13 cellular contexts compared by ENCODE assay signal in genomic region chr11:79174045-79175008, GRCh38.
DNase-seq lines count a peak whose midpoint lies in the region; ATAC-seq and TF ChIP-seq lines count a peak whose summit lies in the region.
"Had no signal": no experiment of that assay in that cellular context is flagged by ENCODE, and none has a peak within 500 bp of the region (broad histone marks: within the 10 kb centered on the region; RNA-seq: fewer than 3 reads in every experiment).

No MANE protein-coding gene starts in this region.

- DNase-seq in MCF 10A (ENCODE audit: unreplicated experiment) (peak; percentile 48), breast epithelium (ENCODE audit: low spot score in 2 of 2) (no peak), caudate nucleus (lab: John Stamatoyannopoulos, UW) (peak in 35 of 61 donors; percentile 3 to 85 (median 29)), thyroid gland (peak; percentile 7 to 33), T1000 (lab: John Stamatoyannopoulos, UW) (no peak), NCI-H2196 treated with DMSO at 0.1 percent for 48 hours (lab: John Stamatoyannopoulos, UW; ENCODE audit: unreplicated experiment) (no peak)
- DNase-seq: activated CD4-positive, alpha-beta T cell treated with anti-CD3 and anti-CD28 coated beads for 4 hours; DND-41; lower lobe of right lung; NCI-H1048 had no signal

- peak overlapping the region; percentile 60 for H3K4me3 Mint-ChIP-seq in MCF 10A (ENCODE audit: unreplicated experiment)

- ATAC-seq in GM21526 (IDR thresholded peaks at IDR 0.05; ENCODE audit: low FRiP score, unreplicated experiment): no peak

- no peaks in the 10 kb centered on the region for H3K36me3 Mint-ChIP-seq in MCF 10A (ENCODE audit: insufficient read depth, unreplicated experiment)

- no peak for TF ChIP-seq CTCF in MCF 10A (IDR thresholded peaks at IDR 0.05; ENCODE audit: unreplicated experiment)
- no peak for TF ChIP-seq CTCF in breast epithelium (IDR thresholded peaks at IDR 0.05)
- no peak for TF ChIP-seq CTCF in thyroid gland (IDR thresholded peaks at IDR 0.05)

- 59% methylated on average over 6 to 7 of the region's 7 CpGs for WGBS in thyroid gland, 2 donors

- POLR2A ChIA-PET in MCF 10A (lab: Yijun Ruan, JAX): interaction anchor here (0.7 to 1.4 kb wide), 7 partner anchors 23 to 1739 kb away, joined by 3 to 5 read pairs (median 3); no protein-coding TSS in a partner anchor

- H3K27ac Mint-ChIP-seq in MCF 10A (ENCODE audit: low read depth, unreplicated experiment): peak overlapping the region; percentile 62

- H3K4me1 Mint-ChIP-seq in MCF 10A (ENCODE audit: insufficient read depth, unreplicated experiment): peaks cover 23% of the 10 kb centered on the region

- intact Hi-C loops in MCF 10A (cut with micrococcal nuclease) (no loop called here), breast epithelium (cut with DNase I; ENCODE audit: low total_unique reads) (no loop called here), thyroid gland (cut with DNase I) (no loop called here)

- CTCF ChIA-PET in MCF 10A (lab: Yijun Ruan, JAX): interaction anchor here (0.6 to 2.6 kb wide), 7 partner anchors 13 to 531 kb away, joined by 3 to 13 read pairs (median 3); no protein-coding TSS in a partner anchor

- TF ChIP-seq POLR2A in breast epithelium (IDR thresholded peaks at IDR 0.05) (no peak), thyroid gland (IDR thresholded peaks at IDR 0.05) (no peak)

- no peaks in the 10 kb centered on the region for H3K9me3 Mint-ChIP-seq in MCF 10A (ENCODE audit: unreplicated experiment)

- BruUV-seq in MCF 10A (replicated peaks; lab: Mats Ljungman, UMichigan): no TSS peak

- H3K36me3 ChIP-seq in breast epithelium: no peaks in the 10 kb centered on the region
- no peaks in the 10 kb centered on the region for H3K36me3 ChIP-seq in thyroid gland
- H3K36me3 ChIP-seq: lower lobe of right lung, suprapubic skin had no signal

- no peaks in the 10 kb centered on the region for H3K27me3 Mint-ChIP-seq in MCF 10A (ENCODE audit: insufficient read depth, unreplicated experiment)

- H3K9me3 ChIP-seq in breast epithelium (no peaks in the 10 kb centered on the region), thyroid gland (no peaks in the 10 kb centered on the region)
- H3K9me3 ChIP-seq: lower lobe of right lung, suprapubic skin had no signal

- H3K4me3 ChIP-seq in breast epithelium: no peak overlapping the region
- H3K4me3 ChIP-seq in thyroid gland (replicated peaks in 1 of 3): no peak overlapping the region
- H3K4me3 ChIP-seq: lower lobe of right lung, suprapubic skin had no signal

- H3K4me1 ChIP-seq in breast epithelium (no peaks in the 10 kb centered on the region), thyroid gland (no peaks in the 10 kb centered on the region)
- H3K4me1 ChIP-seq: lower lobe of right lung, suprapubic skin had no signal

- H3K27me3 ChIP-seq in breast epithelium (no peaks in the 10 kb centered on the region), layer of hippocampus (ENCODE audit: control insufficient read depth, insufficient read depth, low read length) (no peaks in the 10 kb centered on the region), thyroid gland (no peaks in the 10 kb centered on the region)
- H3K27me3 ChIP-seq: suprapubic skin had no signal

- no peak overlapping the region for H3K27ac ChIP-seq in breast epithelium
- peak overlapping the region; percentile 84 for H3K27ac ChIP-seq in caudate nucleus (ENCODE audit: low read depth, low read length)
- peak overlapping the region; percentile 6 for H3K27ac ChIP-seq in layer of hippocampus (ENCODE audit: low read depth, low read length)
- no peak overlapping the region for H3K27ac ChIP-seq in thyroid gland
- H3K27ac ChIP-seq: lower lobe of right lung, suprapubic skin had no signal

Comparison
In these comparisons a context has a peak if more than half of its experiments do, and no peak if none do; other contexts are left out.
1. DNase-seq: peak in MCF 10A (single experiment), caudate nucleus (35 of 61) and thyroid gland (2 of 2); none in breast epithelium (0 of 2), T1000 (single experiment) and NCI-H2196 treated with DMSO at 0.1 percent for 48 hours (single experiment).
2. H3K27ac ChIP-seq: peak in caudate nucleus (single experiment) and layer of hippocampus (single experiment); none in breast epithelium (0 of 2) and thyroid gland (0 of 3).